Comparison of ENCODE assay signal across 23 cellular contexts in the genomic region with DNA sequence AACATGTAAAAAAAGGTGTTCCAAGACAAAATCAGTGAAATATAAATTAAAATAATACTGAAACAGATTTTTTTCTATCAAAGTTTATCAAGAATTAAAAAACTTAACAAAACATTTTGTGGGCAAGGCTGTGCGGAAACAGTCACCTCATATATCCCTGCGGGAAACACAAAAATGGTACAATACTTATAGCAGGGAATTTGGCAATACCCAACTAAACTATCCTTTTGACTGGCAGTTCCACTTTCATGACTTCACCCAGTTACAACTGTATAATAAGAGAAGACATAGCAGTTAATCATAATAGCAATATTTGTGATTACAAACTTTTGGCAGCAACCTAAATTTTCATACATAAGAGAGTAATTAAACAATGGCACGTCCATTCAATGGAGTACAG.
A peak's percentile ranks its signal among the peaks of the same experiment; 100 is the strongest.
DNase-seq lines count a peak whose midpoint lies in the region; ATAC-seq, FAIRE-seq and TF ChIP-seq lines count a peak whose summit lies in the region.
"Had no signal": no experiment of that assay in that cellular context is flagged by ENCODE, and none has a peak within 500 bp of the region (broad histone marks: within the 10 kb centered on the region; RNA-seq: fewer than 3 reads in every experiment).

No MANE protein-coding gene starts in this region.

- no peaks in the 10 kb centered on the region for H3K9me2 ChIP-seq in SK-N-SH

- H3K4me3 ChIP-seq in SK-N-SH (ENCODE audit: low read depth in 2 of 2, low read length in 1 of 2): no peak overlapping the region
- H3K4me3 ChIP-seq in HEK293 (ENCODE audit: low read depth, low read length): no peak overlapping the region
- H3K4me3 ChIP-seq in K562: no peak overlapping the region
- H3K4me3 ChIP-seq: A549; BLaER1 treated with 17β-estradiol and CSF1 and Interleukin-3, amounts not matched to agents 10 nM and 100 nM; GM12878 had no signal

- H3K27me3 ChIP-seq in SK-N-SH (ENCODE audit: insufficient read depth): no peaks in the 10 kb centered on the region; the same call in 1 of the 2 replicates
- H3K27me3 ChIP-seq in K562 (ENCODE audit: control insufficient read depth in 2 of 2, insufficient read depth in 2 of 2, low read length in 2 of 2): no peaks in the 10 kb centered on the region
- H3K27me3 ChIP-seq: BLaER1 treated with 17β-estradiol and CSF1 and Interleukin-3, amounts not matched to agents 10 nM and 100 nM had no signal

- BruUV-seq in K562 (replicated peaks; lab: Mats Ljungman, UMichigan): no TSS peak

- POLR2A ChIA-PET in SK-N-SH (lab: Yijun Ruan, JAX) (no interaction called here), HEK293 (lab: Yijun Ruan, JAX) (no interaction called here), K562 (lab: Yijun Ruan, JAX) (no interaction called here)

- DNase-seq in SK-N-SH (no peak), K562 (ENCODE audit: extremely low read depth in 1 of 4, low spot score in 3 of 4) (no peak), D341Med (ENCODE audit: low spot score) (no peak)
- DNase-seq: AML-193; Caco-2; Calu3; CD4-positive, alpha-beta T cell; CD8-positive, alpha-beta T cell; DMS 273 treated with DMSO at 0.1 percent for 48 hours; DMS153; DMS53; DMS79; DND-41; EL; GDM1 had no signal

- TF ChIP-seq EP300 in SK-N-SH (IDR thresholded peaks at IDR 0.05; ENCODE audit: borderline replicate concordance in 1 of 2, low read depth in 1 of 2, low read length in 1 of 2) (no peak), K562 (IDR thresholded peaks at IDR 0.05; ENCODE audit: low read length) (no peak)

- in situ Hi-C loops in K562 (cut with MboI): no loop called here

- H3K79me2 ChIP-seq in SK-N-SH (ENCODE audit: insufficient read depth): no peaks in the 10 kb centered on the region
- no peaks in the 10 kb centered on the region for H3K79me2 ChIP-seq in K562 (ENCODE audit: control insufficient read depth, insufficient read depth, low read length)

- CTCF ChIA-PET in SK-N-SH (lab: Yijun Ruan, JAX) (no interaction called here), HEK293 (lab: Yijun Ruan, JAX) (no interaction called here), K562 (lab: Yijun Ruan, JAX; ENCODE audit: low intra/inter-chr PET ratio) (no interaction called here)

- no peaks in the 10 kb centered on the region for H3F3A ChIP-seq in SK-N-SH (replicated peaks; ENCODE audit: insufficient read depth)

- TF ChIP-seq POLR2A in K562 (conservative IDR thresholded peaks at IDR 0.05): no peak

- H3K4me2 ChIP-seq in SK-N-SH (no peak overlapping the region), K562 (ENCODE audit: insufficient read depth, low read length) (no peak overlapping the region)
- H3K4me2 ChIP-seq: A549; BLaER1 treated with 17β-estradiol and CSF1 and Interleukin-3, amounts not matched to agents 10 nM and 100 nM had no signal

- FAIRE-seq in K562 (lab: Jason Lieb, UNC): no peak
- FAIRE-seq: A549, GM12878, GM12892 had no signal

- 77% methylated on average over 3 of the region's 3 CpGs for WGBS in SK-N-SH (ENCODE audit: low lambda C conversion rate)
- 88% methylated on average over 3 of the region's 3 CpGs for WGBS in K562 (ENCODE audit: insufficient coverage, low coverage, missing lambda C conversion rate)

- H3K27ac ChIP-seq in SK-N-SH (ENCODE audit: low read depth in 2 of 2, low read length in 1 of 2) (no peak overlapping the region), HEK293 (ENCODE audit: extremely low read depth, low read depth, low read length) (no peak overlapping the region), K562 (ENCODE audit: extremely low read depth, low read depth, low read length) (no peak overlapping the region)
- H3K27ac ChIP-seq: 22Rv1; A549; BLaER1 treated with 17β-estradiol and CSF1 and Interleukin-3, amounts not matched to agents 10 nM and 100 nM; C4-2B had no signal

- no peak overlapping the region for H3K9ac ChIP-seq in SK-N-SH
- no peak overlapping the region for H3K9ac ChIP-seq in K562 (ENCODE audit: insufficient read depth in 1 of 2, low read depth in 2 of 2, low read length in 2 of 2)
- H3K9ac ChIP-seq: BLaER1 treated with 17β-estradiol and CSF1 and Interleukin-3, amounts not matched to agents 10 nM and 100 nM had no signal

- no peak for TF ChIP-seq CTCF in SK-N-SH (IDR thresholded peaks at IDR 0.05)
- TF ChIP-seq CTCF in HEK293 (tag by site-specific recombination; IDR thresholded peaks at IDR 0.05): no peak
- TF ChIP-seq CTCF in K562 (IDR thresholded peaks at IDR 0.05 in 2 of 3, conservative IDR thresholded peaks at IDR 0.05 in 1 of 3; ENCODE audit: insufficient read depth in 2 of 3, low read depth in 1 of 3, low read length in 3 of 3): no peak

- intact Hi-C loops in K562 (cut with micrococcal nuclease): no loop called here

- TF ChIP-seq RAD21 in SK-N-SH (IDR thresholded peaks at IDR 0.05; ENCODE audit: low read length) (no peak), K562 (CRISPR knock-in tag; conservative IDR thresholded peaks at IDR 0.05 in 1 of 2, IDR thresholded peaks at IDR 0.05 in 1 of 2) (no peak)

- H3K9me1 ChIP-seq in K562 (ENCODE audit: control insufficient read depth, insufficient read depth, low read length): no peaks in the 10 kb centered on the region

- ATAC-seq in SK-N-SH treated with all-trans-retinoic acid at 6 μM for 48 hours (no peak), K562 (no peak)
- ATAC-seq: A549; CD8-positive, alpha-beta T cell had no signal

- H2AFZ ChIP-seq in SK-N-SH (ENCODE audit: low read depth) (no peak overlapping the region), K562 (ENCODE audit: low read depth, low read length) (no peak overlapping the region)

- H3K36me3 ChIP-seq in SK-N-SH (replicated peaks in 1 of 2; ENCODE audit: control insufficient read depth in 1 of 2, insufficient read depth in 2 of 2, low read length in 1 of 2) (no peaks in the 10 kb centered on the region), HEK293 (ENCODE audit: control insufficient read depth in 2 of 2, insufficient read depth in 1 of 2, low read length in 2 of 2) (no peaks in the 10 kb centered on the region), K562 (ENCODE audit: control insufficient read depth, insufficient read depth, low read length) (no peaks in the 10 kb centered on the region)
- H3K36me3 ChIP-seq: BLaER1 treated with 17β-estradiol and CSF1 and Interleukin-3, amounts not matched to agents 10 nM and 100 nM had no signal

- H3K9me3 ChIP-seq in SK-N-SH: no peaks in the 10 kb centered on the region
- no peaks in the 10 kb centered on the region for H3K9me3 ChIP-seq in HEK293 (ENCODE audit: control insufficient read depth, insufficient read depth, low read depth, low read length)
- H3K9me3 ChIP-seq in K562 (replicated peaks; ENCODE audit: control insufficient read depth, insufficient read depth, low read depth, low read length): peaks cover 3% of the 10 kb centered on the region; the same call in 1 of the 2 replicates
- H3K9me3 ChIP-seq: Caco-2 had no signal

- H4K20me1 ChIP-seq in SK-N-SH (ENCODE audit: insufficient read depth) (no peaks in the 10 kb centered on the region), K562 (replicated peaks; ENCODE audit: control insufficient read depth, insufficient read depth, low read length) (no peaks in the 10 kb centered on the region)
- H4K20me1 ChIP-seq: BLaER1 treated with 17β-estradiol and CSF1 and Interleukin-3, amounts not matched to agents 10 nM and 100 nM had no signal

- H3K4me1 ChIP-seq in SK-N-SH (ENCODE audit: control insufficient read depth in 1 of 2, insufficient read depth in 2 of 2, low read depth in 1 of 2, low read length in 1 of 2) (no peaks in the 10 kb centered on the region; a peak in 1 of 4 replicates), HEK293 (ENCODE audit: control insufficient read depth, insufficient read depth, low read length) (peaks cover 9% of the 10 kb centered on the region), K562 (replicated peaks in 1 of 2; ENCODE audit: control insufficient read depth in 2 of 2, insufficient read depth in 2 of 2, low read length in 2 of 2) (peaks cover 2 to 3% of the 10 kb centered on the region in 2 experiments; a peak in 3 of 5 replicates)
- H3K4me1 ChIP-seq: Caco-2 had no signal

TF ChIP-seq in SK-N-SH, 30 proteins besides CTCF, POLR2A, EP300 and RAD21 (continues in another document):
- TF ChIP-seq USF1 (IDR thresholded peaks at IDR 0.05; ENCODE audit: borderline replicate concordance, low read depth) (no peak), FOSL2 (IDR thresholded peaks at IDR 0.05; ENCODE audit: borderline replicate concordance, low read depth) (no peak)

TF ChIP-seq in HEK293, 187 proteins besides CTCF, POLR2A, EP300 and RAD21 (continues in another document):
- TF ChIP-seq ZSCAN5A (tag by site-specific recombination; IDR thresholded peaks at IDR 0.05): no peak
- TF ChIP-seq KLF10 (tag by site-specific recombination; IDR thresholded peaks at IDR 0.05): no peak
- peak; percentile 17 for TF ChIP-seq SETDB1 (IDR thresholded peaks at IDR 0.05; ENCODE audit: insufficient read length, low read length)
- no peak for TF ChIP-seq PRDM1 (tag by site-specific recombination; IDR thresholded peaks at IDR 0.05)
- TF ChIP-seq GFI1B (tag by site-specific recombination; IDR thresholded peaks at IDR 0.05): no peak

TF ChIP-seq in K562, 482 proteins besides CTCF, POLR2A, EP300 and RAD21:
- TF ChIP-seq TRIM28 (IDR thresholded peaks at IDR 0.05): 0 out of 2 replicates have a peak, but pooled peaks have one; percentile 27
- TF ChIP-seq, protein P1, sequence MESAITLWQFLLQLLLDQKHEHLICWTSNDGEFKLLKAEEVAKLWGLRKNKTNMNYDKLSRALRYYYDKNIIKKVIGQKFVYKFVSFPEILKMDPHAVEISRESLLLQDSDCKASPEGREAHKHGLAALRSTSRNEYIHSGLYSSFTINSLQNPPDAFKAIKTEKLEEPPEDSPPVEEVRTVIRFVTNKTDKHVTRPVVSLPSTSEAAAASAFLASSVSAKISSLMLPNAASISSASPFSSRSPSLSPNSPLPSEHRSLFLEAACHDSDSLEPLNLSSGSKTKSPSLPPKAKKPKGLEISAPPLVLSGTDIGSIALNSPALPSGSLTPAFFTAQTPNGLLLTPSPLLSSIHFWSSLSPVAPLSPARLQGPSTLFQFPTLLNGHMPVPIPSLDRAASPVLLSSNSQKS (CRISPR knock-in tag; IDR thresholded peaks at IDR 0.05): no peak
- peak; percentile 70 for TF ChIP-seq ZFP1 (CRISPR knock-in tag; IDR thresholded peaks at IDR 0.05)
